1 cellular context compared by ENCODE assay signal in genomic region chr2:120312861-120313694, GRCh38.
TF ChIP-seq lines count a peak whose summit lies in the region.

No MANE protein-coding gene starts in this region.

TF ChIP-seq in HepG2, 621 proteins besides CTCF, POLR2A, EP300 and RAD21 (continued from another document and continues in another):
- TF ChIP-seq AHDC1 (CRISPR knock-in tag; IDR thresholded peaks at IDR 0.05; ENCODE audit: borderline replicate concordance), result no peak
- TF ChIP-seq CEBPB (IDR thresholded peaks at IDR 0.05; ENCODE audit: borderline replicate concordance, low read depth, low read length), result no peak
- no peak for TF ChIP-seq ZNF333 (CRISPR knock-in tag; IDR thresholded peaks at IDR 0.05; ENCODE audit: borderline replicate concordance)
- TF ChIP-seq PHF8 (CRISPR knock-in tag; IDR thresholded peaks at IDR 0.05), result peak; percentile 29; the same call in 1 of the 2 replicates
- TF ChIP-seq ZBTB21 (CRISPR knock-in tag; IDR thresholded peaks at IDR 0.05), result no peak
- TF ChIP-seq ZNF225 (CRISPR knock-in tag; IDR thresholded peaks at IDR 0.05), result peak; percentile 42; the same call in 1 of the 2 replicates
- TF ChIP-seq SP1 (IDR thresholded peaks at IDR 0.05), result no peak
- TF ChIP-seq SP1 (CRISPR knock-in tag; IDR thresholded peaks at IDR 0.05), result 0 out of 2 replicates have a peak, but pooled peaks have one; percentile 37
- TF ChIP-seq SIN3A (IDR thresholded peaks at IDR 0.05; ENCODE audit: borderline replicate concordance, low read depth, low read length), result peak; percentile 16; the same call in 1 of the 2 replicates
- TF ChIP-seq GATAD2A (CRISPR knock-in tag; IDR thresholded peaks at IDR 0.05), result peak; percentile 69
- TF ChIP-seq PAX8 (CRISPR knock-in tag; IDR thresholded peaks at IDR 0.05; ENCODE audit: borderline replicate concordance), result peak; percentile 70; the same call in 1 of the 2 replicates
- TF ChIP-seq HMG20B (CRISPR knock-in tag; conservative IDR thresholded peaks at IDR 0.05), result no peak
- peak; percentile 69; the same call in 1 of the 2 replicates for TF ChIP-seq ZFP36L1 (CRISPR knock-in tag; IDR thresholded peaks at IDR 0.05)
- no peak; the same call in 1 of the 2 replicates for TF ChIP-seq NR2F6 (IDR thresholded peaks at IDR 0.05)
- peak; percentile 31; the same call in 1 of the 2 replicates for TF ChIP-seq NR2F6 (CRISPR knock-in tag; IDR thresholded peaks at IDR 0.05)
- TF ChIP-seq KMT2A (CRISPR knock-in tag; IDR thresholded peaks at IDR 0.05), result no peak; the same call in 1 of the 2 replicates
- TF ChIP-seq ARID5B (CRISPR knock-in tag; IDR thresholded peaks at IDR 0.05), result 0 out of 2 replicates have a peak, but pooled peaks have one; percentile 36
- 0 out of 2 replicates have a peak, but pooled peaks have one; percentile 30 for TF ChIP-seq PITX1 (CRISPR knock-in tag; IDR thresholded peaks at IDR 0.05)
- TF ChIP-seq NAIF1 (CRISPR knock-in tag; IDR thresholded peaks at IDR 0.05; ENCODE audit: borderline replicate concordance), result peak; percentile 53; the same call in 1 of the 2 replicates
- 0 out of 2 replicates have a peak, but pooled peaks have one; percentile 36 for TF ChIP-seq BCL6 (CRISPR knock-in tag; IDR thresholded peaks at IDR 0.05)
- 0 out of 2 replicates have a peak, but pooled peaks have one; percentile 49 for TF ChIP-seq ZNF430 (CRISPR knock-in tag; IDR thresholded peaks at IDR 0.05)
- peak; percentile 13 for TF ChIP-seq ZNF407 (CRISPR knock-in tag; IDR thresholded peaks at IDR 0.05; ENCODE audit: not compliant biosample characterization)
- peak; percentile 81 to 94 for TF ChIP-seq HMGXB4 (CRISPR knock-in tag; IDR thresholded peaks at IDR 0.05; ENCODE audit: borderline replicate concordance in 1 of 2, low read depth in 1 of 2)
- no peak for TF ChIP-seq KLF13 (CRISPR knock-in tag; IDR thresholded peaks at IDR 0.05)
- 0 out of 2 replicates have a peak, but pooled peaks have one; percentile 47 for TF ChIP-seq ZNF772 (CRISPR knock-in tag; IDR thresholded peaks at IDR 0.05)
- peak; percentile 99 for TF ChIP-seq ZNF121 (CRISPR knock-in tag; IDR thresholded peaks at IDR 0.05)
- TF ChIP-seq ZNF510 (CRISPR knock-in tag; IDR thresholded peaks at IDR 0.05; ENCODE audit: low read depth), result peak; percentile 73; the same call in 1 of the 2 replicates
- TF ChIP-seq YY1 (IDR thresholded peaks at IDR 0.05; ENCODE audit: insufficient read depth, insufficient replicate concordance, low read depth, low read length), result peak; percentile 63
- no peak for TF ChIP-seq KDM5A (IDR thresholded peaks at IDR 0.05; ENCODE audit: borderline replicate concordance, low read length)
- TF ChIP-seq HDAC6 (IDR thresholded peaks at IDR 0.05; ENCODE audit: low read depth, low read length), result no peak
- TF ChIP-seq NFATC3 (CRISPR knock-in tag; IDR thresholded peaks at IDR 0.05), result 0 out of 2 replicates have a peak, but pooled peaks have one; percentile 51
- no peak for TF ChIP-seq NCOR1 (IDR thresholded peaks at IDR 0.05; ENCODE audit: borderline replicate concordance, low read length)
- TF ChIP-seq MYC (CRISPR knock-in tag; IDR thresholded peaks at IDR 0.05; ENCODE audit: borderline replicate concordance), result peak; percentile 39; the same call in 1 of the 2 replicates
- peak; percentile 54 for TF ChIP-seq ASH2L (IDR thresholded peaks at IDR 0.05; ENCODE audit: insufficient read length, low read depth, low read length)
- TF ChIP-seq ZNF362 (CRISPR knock-in tag; IDR thresholded peaks at IDR 0.05; ENCODE audit: borderline replicate concordance), result peak; percentile 35; the same call in 1 of the 2 replicates
- no peak for TF ChIP-seq TSC22D2 (CRISPR knock-in tag; IDR thresholded peaks at IDR 0.05; ENCODE audit: borderline replicate concordance)
- no peak for TF ChIP-seq ZNF484 (CRISPR knock-in tag; IDR thresholded peaks at IDR 0.05; ENCODE audit: borderline replicate concordance, low read depth)
- peak; percentile 81; the same call in 1 of the 2 replicates for TF ChIP-seq ZNF556 (CRISPR knock-in tag; IDR thresholded peaks at IDR 0.05; ENCODE audit: borderline replicate concordance)
- no peak for TF ChIP-seq RARG (CRISPR knock-in tag; IDR thresholded peaks at IDR 0.05; ENCODE audit: low read depth)
